In genomic region chr21:42524341-42525227, GRCh38 we compare ENCODE assay signal across 8 cellular contexts. TPM values are rescaled to one million over a fixed set of nuclear protein-coding genes. Genes with fewer than 3 reads are reported as not detected.
DNase-seq lines count a peak whose midpoint lies in the region; ATAC-seq and TF ChIP-seq lines count a peak whose summit lies in the region.

No MANE protein-coding gene starts in this region.

- peaks cover 0 to 47% (median 12%) of the 10 kb centered on the region in 9 donors for H3K36me3 ChIP-seq in heart left ventricle

- H3K9me3 Mint-ChIP-seq in activated T-cell treated with anti-CD3 and anti-CD28 coated beads, Interleukin-2, amount 50 U/mL, for 24 hours = no peaks in the 10 kb centered on the region

- peaks cover 56% of the 10 kb centered on the region for H3K4me1 Mint-ChIP-seq in activated T-cell treated with anti-CD3 and anti-CD28 coated beads, Interleukin-2, amount 50 U/mL, for 24 hours (ENCODE audit: low read depth)

- intact Hi-C loops in heart left ventricle (cut with DNase I) = no loop called here
- intact Hi-C loops in sciatic nerve (cut with DNase I) = loop anchor here (10.0 kb wide), 1 partner anchor 50 kb away; no protein-coding TSS in a partner anchor

- ATAC-seq in heart left ventricle (peak; percentile 70 to 80 (median 76)), sciatic nerve (peak; percentile 89)

- WGBS in heart left ventricle, 4 donors = 28 to 33% (median 29%) methylated on average over 23 to 25 of the region's 25 CpGs

- no peaks in the 10 kb centered on the region for H3K27me3 Mint-ChIP-seq in activated T-cell treated with anti-CD3 and anti-CD28 coated beads, Interleukin-2, amount 50 U/mL, for 24 hours

- 0 out of 2 replicates have a peak overlapping the region, but pooled peaks have one; percentile 7 for H3K4me3 ChIP-seq in HFF-Myc (replicated peaks; ENCODE audit: low read depth, low read length)
- peak overlapping the region in 10 of 12 donors; percentile 7 to 49 (median 37) for H3K4me3 ChIP-seq in heart left ventricle

- peak overlapping the region; percentile 53 to 88 (median 77) for H3K27ac ChIP-seq in heart left ventricle

- peaks cover 75% of the 10 kb centered on the region for H3K36me3 Mint-ChIP-seq in activated T-cell treated with anti-CD3 and anti-CD28 coated beads, Interleukin-2, amount 50 U/mL, for 24 hours (ENCODE audit: low read depth)

- DNase-seq in activated CD8-positive, alpha-beta memory T cell treated with anti-CD3 and anti-CD28 coated beads for 1 hour (ENCODE audit: extremely low read depth in 1 of 2, low read depth in 1 of 2) = peak; percentile 34 to 36
- no peak for DNase-seq in activated CD8-positive, alpha-beta memory T cell treated with anti-CD3 and anti-CD28 coated beads, Interleukin-2, amount 50 U/mL, for 48 hours
- DNase-seq in HFF-Myc (ENCODE audit: extremely low read depth, low read depth) (peak; percentile 21), NCI-H1092 (lab: John Stamatoyannopoulos, UW) (peak; percentile 86), heart left ventricle (peak; percentile 65 to 87 (median 68)), sciatic nerve (ENCODE audit: low spot score) (peak; percentile 76)
- no peak for DNase-seq in activated T-cell treated with anti-CD3 and anti-CD28 coated beads, Interleukin-2, amount 50 U/mL, for 24 hours
- no peak for DNase-seq in NK-92 treated with Interleukin-12 subunit alpha and Interleukin-12 subunit beta, amount 100 ng/mL, for 24 hours (lab: John Stamatoyannopoulos, UW)

- peaks cover 2 to 57% (median 40%) of the 10 kb centered on the region in 12 donors for H3K4me1 ChIP-seq in heart left ventricle

- no peaks in the 10 kb centered on the region for H3K9me3 ChIP-seq in heart left ventricle

- TF ChIP-seq CTCF in HFF-Myc (IDR thresholded peaks at IDR 0.05; ENCODE audit: low read depth, low read length, missing control alignments) (no peak), heart left ventricle (IDR thresholded peaks at IDR 0.05) (no peak)

- no peak for TF ChIP-seq POLR2A in heart left ventricle (IDR thresholded peaks at IDR 0.05)

- H3K27me3 ChIP-seq in heart left ventricle = no peaks in the 10 kb centered on the region

- peak overlapping the region; percentile 41 for H3K27ac Mint-ChIP-seq in activated T-cell treated with anti-CD3 and anti-CD28 coated beads, Interleukin-2, amount 50 U/mL, for 24 hours

- H3K4me3 Mint-ChIP-seq in activated T-cell treated with anti-CD3 and anti-CD28 coated beads, Interleukin-2, amount 50 U/mL, for 24 hours = peak overlapping the region; percentile 28

RNA-seq across cellular contexts. Expression of gene SLC37A1, which starts 10.9 kb away (rescaled TPM):
- total RNA-seq in heart left ventricle = 10 to 100 TPM in 1 of 9 donors, 1 to 10 TPM in 8; 3.1 to 13.0 (median 5.7) TPM
- 1 to 10 TPM; 2.2 TPM for polyA plus RNA-seq in heart left ventricle
- 7.4 TPM for total RNA-seq in sciatic nerve

RNA-seq across cellular contexts. Expression of gene RSPH1, which starts 28.6 kb away (rescaled TPM):
- total RNA-seq in heart left ventricle (under 1 TPM in 1 of 9 donors, not detected in 8; 0.18 TPM), sciatic nerve (0.58 TPM)
- polyA plus RNA-seq in heart left ventricle = under 1 TPM in 1 of 2 donors, not detected in 1; 0.11 TPM

Comparison
In these comparisons a context has a peak if more than half of its experiments do, and no peak if none do; other contexts are left out.
1. DNase-seq: peak in activated CD8-positive, alpha-beta memory T cell treated with anti-CD3 and anti-CD28 coated beads for 1 hour (2 of 2), HFF-Myc (single experiment), NCI-H1092 (single experiment), heart left ventricle (5 of 5) and sciatic nerve (single experiment); none in activated CD8-positive, alpha-beta memory T cell treated with anti-CD3 and anti-CD28 coated beads, Interleukin-2, amount 50 U/mL, for 48 hours (single experiment), activated T-cell treated with anti-CD3 and anti-CD28 coated beads, Interleukin-2, amount 50 U/mL, for 24 hours (single experiment) and NK-92 treated with Interleukin-12 subunit alpha and Interleukin-12 subunit beta, amount 100 ng/mL, for 24 hours (single experiment).